In genomic region chr2:23491622-23492336, GRCh38 we compare ENCODE assay signal across 1 cellular context.
TF ChIP-seq lines count a peak whose summit lies in the region.

No MANE protein-coding gene starts in this region.

TF ChIP-seq in GM23338, 12 proteins besides CTCF, POLR2A, EP300 and RAD21 (continued from another document):
- TF ChIP-seq ZNF462 (CRISPR knock-in tag; IDR thresholded peaks at IDR 0.05) = no peak
- no peak for TF ChIP-seq NANOG (IDR thresholded peaks at IDR 0.05; ENCODE audit: borderline replicate concordance)
- no peak for TF ChIP-seq EZH2phosphoT487 (IDR thresholded peaks at IDR 0.05; ENCODE audit: unreplicated experiment)
- TF ChIP-seq EZH2 (IDR thresholded peaks at IDR 0.05; ENCODE audit: low read depth, unreplicated experiment) = no peak
- TF ChIP-seq ZNF331 (CRISPR knock-in tag; IDR thresholded peaks at IDR 0.05; ENCODE audit: low read depth) = no peak
- TF ChIP-seq, protein P1, sequence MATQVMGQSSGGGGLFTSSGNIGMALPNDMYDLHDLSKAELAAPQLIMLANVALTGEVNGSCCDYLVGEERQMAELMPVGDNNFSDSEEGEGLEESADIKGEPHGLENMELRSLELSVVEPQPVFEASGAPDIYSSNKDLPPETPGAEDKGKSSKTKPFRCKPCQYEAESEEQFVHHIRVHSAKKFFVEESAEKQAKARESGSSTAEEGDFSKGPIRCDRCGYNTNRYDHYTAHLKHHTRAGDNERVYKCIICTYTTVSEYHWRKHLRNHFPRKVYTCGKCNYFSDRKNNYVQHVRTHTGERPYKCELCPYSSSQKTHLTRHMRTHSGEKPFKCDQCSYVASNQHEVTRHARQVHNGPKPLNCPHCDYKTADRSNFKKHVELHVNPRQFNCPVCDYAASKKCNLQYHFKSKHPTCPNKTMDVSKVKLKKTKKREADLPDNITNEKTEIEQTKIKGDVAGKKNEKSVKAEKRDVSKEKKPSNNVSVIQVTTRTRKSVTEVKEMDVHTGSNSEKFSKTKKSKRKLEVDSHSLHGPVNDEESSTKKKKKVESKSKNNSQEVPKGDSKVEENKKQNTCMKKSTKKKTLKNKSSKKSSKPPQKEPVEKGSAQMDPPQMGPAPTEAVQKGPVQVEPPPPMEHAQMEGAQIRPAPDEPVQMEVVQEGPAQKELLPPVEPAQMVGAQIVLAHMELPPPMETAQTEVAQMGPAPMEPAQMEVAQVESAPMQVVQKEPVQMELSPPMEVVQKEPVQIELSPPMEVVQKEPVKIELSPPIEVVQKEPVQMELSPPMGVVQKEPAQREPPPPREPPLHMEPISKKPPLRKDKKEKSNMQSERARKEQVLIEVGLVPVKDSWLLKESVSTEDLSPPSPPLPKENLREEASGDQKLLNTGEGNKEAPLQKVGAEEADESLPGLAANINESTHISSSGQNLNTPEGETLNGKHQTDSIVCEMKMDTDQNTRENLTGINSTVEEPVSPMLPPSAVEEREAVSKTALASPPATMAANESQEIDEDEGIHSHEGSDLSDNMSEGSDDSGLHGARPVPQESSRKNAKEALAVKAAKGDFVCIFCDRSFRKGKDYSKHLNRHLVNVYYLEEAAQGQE (IDR thresholded peaks at IDR 0.05; ENCODE audit: unreplicated experiment) = no peak
